ENCODE assay signal across 15 cellular contexts in the genomic region with DNA sequence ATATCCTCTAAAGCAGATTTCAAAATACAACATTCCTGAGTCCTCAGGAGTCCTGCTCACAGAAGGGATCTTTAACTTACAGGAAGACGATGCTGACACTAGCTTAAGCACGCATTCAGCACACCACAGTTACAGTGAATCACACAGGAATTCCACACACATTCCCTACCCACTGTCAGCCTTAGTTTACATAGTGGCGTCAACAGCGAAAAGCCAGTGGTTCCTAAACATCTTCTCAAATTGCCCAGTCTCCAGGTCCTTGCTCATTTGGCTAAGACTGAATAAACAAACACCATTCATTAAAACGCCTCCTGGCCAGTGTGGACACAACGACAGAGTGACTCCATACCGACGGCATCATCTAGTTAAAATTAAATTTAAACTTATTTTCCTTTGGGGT. TPM values are rescaled to one million over a fixed set of nuclear protein-coding genes. Genes with fewer than 3 reads are reported as not detected.
DNase-seq lines count a peak whose midpoint lies in the region; FAIRE-seq and TF ChIP-seq lines count a peak whose summit lies in the region.
"Not testable (repeated sequence)": the region's sequence is repeated elsewhere in the genome, so short reads cannot be mapped to it uniquely, and the experiment has no call there.
"Had no signal": no experiment of that assay in that cellular context is flagged by ENCODE, and none has a peak within 500 bp of the region (broad histone marks: within the 10 kb centered on the region; RNA-seq: fewer than 3 reads in every experiment).

No MANE protein-coding gene starts in this region.

- H3K4me1 ChIP-seq in SJCRH30; mesenchymal stem cell (ENCODE audit: control insufficient read depth, insufficient read depth, low read depth, low read length); smooth muscle cell (ENCODE audit: low read depth): not testable (repeated sequence)

- H3K79me2 ChIP-seq in smooth muscle cell (ENCODE audit: low read depth): not testable (repeated sequence)

- not testable (repeated sequence) for H4K20me1 ChIP-seq in smooth muscle cell (ENCODE audit: low read depth)

- not testable (repeated sequence) for H2BK15ac ChIP-seq in mesenchymal stem cell (ENCODE audit: low read depth, poor library complexity, severe bottlenecking)

- not testable (repeated sequence) for TF ChIP-seq POLR2A in H54 (IDR thresholded peaks at IDR 0.05; ENCODE audit: low read depth, low read length)

- H3K79me1 ChIP-seq in mesenchymal stem cell (replicated peaks; ENCODE audit: low read length, poor library complexity, severe bottlenecking): not testable (repeated sequence)

- 0% methylated on average over 5 of the region's 8 CpGs for WGBS in mesenchymal stem cell
- 6% methylated on average over 8 of the region's 8 CpGs for WGBS in smooth muscle cell (ENCODE audit: low lambda C conversion rate)

- not testable (repeated sequence) for H3K14ac ChIP-seq in mesenchymal stem cell (ENCODE audit: low read length in 2 of 2)

- H3K4me2 ChIP-seq in mesenchymal stem cell (ENCODE audit: low read length, poor library complexity, severe bottlenecking): peak overlapping the region; percentile 65
- H3K4me2 ChIP-seq in smooth muscle cell: peak overlapping the region; percentile 43

- peak; percentile 91 for FAIRE-seq in H54 (lab: Jason Lieb, UNC)

- not testable (repeated sequence) for H3F3A ChIP-seq in smooth muscle cell (ENCODE audit: low read depth)

- H3K4me3 ChIP-seq in AG09309 (ENCODE audit: control insufficient read depth, low read depth, low read length); MG63; choroid plexus epithelial cell (ENCODE audit: low read depth, low read length); fibroblast of the aortic adventitia (ENCODE audit: low read depth, low read length); mesenchymal stem cell (ENCODE audit: insufficient read depth in 1 of 2, low read depth in 1 of 2, low read length in 2 of 2); smooth muscle cell: not testable (repeated sequence)
- H3K4me3 ChIP-seq in SJCRH30: peak overlapping the region; percentile 12; the same call in 1 of the 2 replicates

- not testable (repeated sequence) for H2BK12ac ChIP-seq in mesenchymal stem cell (ENCODE audit: low read length in 2 of 2)

- not testable (repeated sequence) for H3K27me3 ChIP-seq in MG63; SJCRH30; mesenchymal stem cell (ENCODE audit: control insufficient read depth in 1 of 2, insufficient read depth in 1 of 2, low read length in 2 of 2); smooth muscle cell (ENCODE audit: low read depth)

- H4K91ac ChIP-seq in mesenchymal stem cell (ENCODE audit: low read length): not testable (repeated sequence)

- not testable (repeated sequence) for H2AFZ ChIP-seq in mesenchymal stem cell (ENCODE audit: low read depth, low read length); smooth muscle cell (ENCODE audit: low read depth)

- H2BK5ac ChIP-seq in mesenchymal stem cell (ENCODE audit: low read depth, low read length, poor library complexity, severe bottlenecking): not testable (repeated sequence)

- DNase-seq in AG09309 (ENCODE audit: low read depth): peak; percentile 13
- DNase-seq in H54 (ENCODE audit: insufficient read length, low spot score): peak; percentile 0
- peak; percentile 18 for DNase-seq in MG63
- peak; percentile 40 to 67 for DNase-seq in SJCRH30
- DNase-seq in choroid plexus epithelial cell (ENCODE audit: low read depth): peak; percentile 65
- DNase-seq in fibroblast of the aortic adventitia (ENCODE audit: low read depth): peak; percentile 44
- DNase-seq in mesenchymal stem cell: peak; percentile 80
- not testable (repeated sequence) for DNase-seq in smooth muscle cell (lab: John Stamatoyannopoulos, UW; ENCODE audit: unreplicated experiment)

- H3K18ac ChIP-seq in mesenchymal stem cell (ENCODE audit: low read depth in 1 of 2, low read length in 2 of 2): not testable (repeated sequence)

- H3K23ac ChIP-seq in mesenchymal stem cell (ENCODE audit: low read length in 2 of 2): not testable (repeated sequence)

- H3K4ac ChIP-seq in mesenchymal stem cell (ENCODE audit: low read depth in 1 of 2, low read length in 2 of 2): not testable (repeated sequence)

- not testable (repeated sequence) for H2BK120ac ChIP-seq in mesenchymal stem cell (ENCODE audit: low read depth, low read length)

- TF ChIP-seq CTCF in AG09309 (IDR thresholded peaks at IDR 0.05; ENCODE audit: control insufficient read depth, insufficient read depth, low read depth, low read length, missing control alignments); choroid plexus epithelial cell (conservative IDR thresholded peaks at IDR 0.05; ENCODE audit: low read depth, low read length); fibroblast of the aortic adventitia (IDR thresholded peaks at IDR 0.05; ENCODE audit: insufficient read depth, low read length); smooth muscle cell (IDR thresholded peaks at IDR 0.05; ENCODE audit: borderline replicate concordance, insufficient read depth, poor library complexity, severe bottlenecking): not testable (repeated sequence)

- H4K8ac ChIP-seq in mesenchymal stem cell (ENCODE audit: low read length): not testable (repeated sequence)

- not testable (repeated sequence) for H3K36me3 ChIP-seq in MG63; SJCRH30; mesenchymal stem cell (ENCODE audit: control insufficient read depth in 1 of 2, insufficient read depth in 2 of 2, low read depth in 1 of 2, low read length in 2 of 2); smooth muscle cell (ENCODE audit: low read depth)

- H3K9me3 ChIP-seq in MG63; SJCRH30 (replicated peaks); mesenchymal stem cell (ENCODE audit: control insufficient read depth, low read length); smooth muscle cell (replicated peaks; ENCODE audit: low read depth): not testable (repeated sequence)

- peak overlapping the region; percentile 48 for H3K9ac ChIP-seq in mesenchymal stem cell (ENCODE audit: low read length)
- H3K9ac ChIP-seq in smooth muscle cell (ENCODE audit: low read depth): not testable (repeated sequence)

- H2AK5ac ChIP-seq in mesenchymal stem cell (ENCODE audit: low read length, severe bottlenecking): not testable (repeated sequence)

- not testable (repeated sequence) for H3K27ac ChIP-seq in SJCRH30; mesenchymal stem cell (ENCODE audit: low read length, poor library complexity, severe bottlenecking)
- H3K27ac ChIP-seq in smooth muscle cell (ENCODE audit: low read depth): peak overlapping the region; percentile 31

RNA-seq across cellular contexts. Expression of gene LGALS9C, which starts 17.6 kb away (rescaled TPM):
- total RNA-seq in MG63 (2014; rRNA removed; shearing (Covaris generic); ENCODE audit: low replicate concordance): not detected in 2 replicates
- total RNA-seq in SJCRH30 (2014; rRNA removed; shearing (Covaris generic)): not detected in 2 replicates
- total RNA-seq in fibroblast of the aortic adventitia (ENCODE audit: low replicate concordance) (not detected in 2 replicates), smooth muscle cell (1.5 and 22.0 TPM in 2 replicates)
- not detected for polyA plus RNA-seq in mesenchymal stem cell (2013, experiment 1 of 2)
- not detected for polyA plus RNA-seq in mesenchymal stem cell (2013, experiment 2 of 2)
- polyA plus RNA-seq in smooth muscle cell: 0.88 and 6.3 TPM in 2 replicates
- total RNA-seq: aorta; CD4-positive, alpha-beta T cell; G401; K562; SJSA1; temporal lobe; uterus had no signal
- polyA plus RNA-seq: K562 had no signal
